In the genomic region with DNA sequence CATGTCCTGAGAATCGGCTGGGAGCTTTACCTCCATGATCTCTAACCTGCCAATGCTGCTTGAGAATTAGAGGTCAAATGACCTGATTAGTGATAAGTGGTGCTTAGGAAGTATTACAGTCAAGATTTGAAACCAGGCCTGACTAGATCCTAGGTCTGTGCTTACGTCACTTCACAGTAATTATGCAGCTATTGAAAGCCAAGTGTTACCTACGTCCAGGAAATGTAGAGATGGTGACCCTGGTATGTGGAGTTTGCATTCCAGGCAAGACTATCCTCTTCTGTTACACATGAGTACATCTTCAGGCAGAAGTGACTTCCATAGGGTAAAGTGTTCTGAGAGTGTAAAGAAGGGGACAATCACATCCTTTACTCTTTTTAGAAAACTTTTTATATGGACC, we compare ENCODE assay signal across 29 cellular contexts.
"Had no signal": no experiment of that assay in that cellular context is flagged by ENCODE, and none has a peak within 500 bp of the region (broad histone marks: within the 10 kb centered on the region; RNA-seq: fewer than 3 reads in every experiment).

No MANE protein-coding gene starts in this region.

- ATAC-seq: effector memory CD8-positive, alpha-beta T cell; left cardiac atrium; left ventricle myocardium superior; lower lobe of right lung; natural killer cell; psoas muscle; sciatic nerve; stimulated activated naive CD8-positive, alpha-beta T cell treated with anti-CD3 and anti-CD28 coated beads, Interleukin-15, amount 100 ng/mL, for 72 hours; upper lobe of right lung had no signal

- H3K36me3 ChIP-seq: esophagus squamous epithelium, lower lobe of right lung, ovary, suprapubic skin, transverse colon, upper lobe of right lung, uterus had no signal

- H3K4me2 ChIP-seq: smooth muscle cell had no signal

- H3K27me3 ChIP-seq: esophagus squamous epithelium, ovary, suprapubic skin, transverse colon, upper lobe of right lung, uterus had no signal

- FAIRE-seq: endometrium, keratinocyte had no signal

- H3K4me3 ChIP-seq: esophagus squamous epithelium, lower lobe of right lung, ovary, psoas muscle, smooth muscle cell, suprapubic skin, transverse colon, upper lobe of right lung, uterus had no signal

- DNase-seq: cortex of kidney; effector memory CD8-positive, alpha-beta T cell; erythroblast; esophagus squamous epithelium; foreskin melanocyte; hypothalamus; left cardiac atrium; left ventricle myocardium superior; lower lobe of right lung; natural killer cell; occipital lobe; ovary; posterior cingulate gyrus; psoas muscle; retina; stimulated activated CD4-positive, alpha-beta T cell treated with anti-CD3 and anti-CD28 coated beads, Interleukin-12 subunit alpha, Interleukin-12 subunit beta, amount 100 ng/mL, for 4 hours; stimulated activated CD4-positive, alpha-beta T cell treated with anti-CD3 and anti-CD28 coated beads, Interleukin-1b, Interleukin-23, amount 100 ng/mL, for 48 hours; stimulated activated CD4-positive, alpha-beta T cell treated with anti-CD3 and anti-CD28 coated beads, Interleukin-4, amount 100 ng/mL, for 1 hour; stimulated activated CD8-positive, alpha-beta memory T cell treated with anti-CD3 and anti-CD28 coated beads, Interleukin-4, amount 100 ng/mL, for 48 hours; stimulated activated naive CD4-positive, alpha-beta T cell; stimulated activated naive CD8-positive, alpha-beta T cell treated with anti-CD3 and anti-CD28 coated beads, Interleukin-15, amount 100 ng/mL, for 72 hours; transverse colon; upper lobe of right lung; uterus had no signal

- H3K9me3 ChIP-seq: esophagus squamous epithelium, lower lobe of right lung, ovary, psoas muscle, suprapubic skin, transverse colon, upper lobe of right lung, uterus had no signal

- H3K27ac ChIP-seq: esophagus squamous epithelium, lower lobe of right lung, ovary, psoas muscle, suprapubic skin, transverse colon, upper lobe of right lung, uterus had no signal

- H3K4me1 ChIP-seq: lower lobe of right lung, psoas muscle, suprapubic skin, transverse colon, uterus had no signal
